11 cellular contexts compared by ENCODE assay signal in the genomic region with DNA sequence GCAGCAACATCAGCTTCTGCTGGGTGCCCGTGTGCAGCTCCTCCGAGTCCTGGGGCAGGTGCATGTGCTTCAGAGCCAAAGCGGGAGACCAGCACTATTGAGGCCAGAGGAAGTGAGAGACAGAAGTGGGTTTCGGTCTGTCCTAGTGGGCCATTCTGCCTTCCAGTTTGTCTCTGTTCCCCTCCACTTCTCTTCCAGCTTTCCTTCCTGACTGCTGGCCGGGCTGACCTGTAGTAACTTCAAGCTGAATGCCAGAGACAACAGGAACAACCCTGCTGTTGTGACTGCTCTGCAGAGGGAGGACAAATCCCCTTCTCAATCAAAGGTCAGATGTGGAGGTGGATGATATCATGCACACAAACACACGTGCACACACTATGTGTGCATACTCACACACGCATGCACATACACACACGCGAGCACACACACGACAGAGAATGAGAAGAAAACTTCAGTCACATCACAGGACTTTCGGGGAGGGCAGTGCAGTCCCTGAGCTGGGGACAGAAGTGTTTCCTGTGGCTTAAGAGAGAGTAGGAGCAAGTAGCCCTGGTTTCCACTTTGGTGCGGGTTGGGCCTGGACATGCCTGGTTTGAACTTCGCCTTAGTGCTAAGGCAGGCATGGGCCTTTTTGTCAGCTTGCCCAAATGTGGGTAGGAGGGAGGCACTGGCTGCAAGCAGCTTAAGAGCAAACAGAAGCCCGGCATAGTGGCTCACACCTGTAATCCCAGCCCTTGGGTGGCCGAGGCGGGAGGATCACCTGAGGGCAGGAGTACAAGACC. TPM values are rescaled to one million over a fixed set of nuclear protein-coding genes. Genes with fewer than 3 reads are reported as not detected.
A peak's percentile ranks its signal among the peaks of the same experiment; 100 is the strongest.
DNase-seq lines count a peak whose midpoint lies in the region; ATAC-seq and TF ChIP-seq lines count a peak whose summit lies in the region.
"Not testable (repeated sequence)": the region's sequence is repeated elsewhere in the genome, so short reads cannot be mapped to it uniquely, and the experiment has no call there.
"Had no signal": no experiment of that assay in that cellular context is flagged by ENCODE, and none has a peak within 500 bp of the region (broad histone marks: within the 10 kb centered on the region; RNA-seq: fewer than 3 reads in every experiment).

No MANE protein-coding gene starts in this region.

- POLR2A ChIA-PET in CD4-positive, alpha-beta T cell (lab: Charles Lee): not testable (repeated sequence)

- not testable (repeated sequence) for H3K9me3 ChIP-seq in CD4-positive, alpha-beta T cell (ENCODE audit: control insufficient read depth, low read length)

- H3K27ac ChIP-seq in CD4-positive, alpha-beta T cell (ENCODE audit: low read depth, low read length): not testable (repeated sequence)

- CTCF ChIA-PET in CD4-positive, alpha-beta T cell (lab: Charles Lee): interaction anchor here (0.6 kb wide), 1 partner anchor 18 kb away, joined by 3 read pairs; no protein-coding TSS in a partner anchor

- intact Hi-C loops in CD4-positive, alpha-beta T cell (cut with DNase I, micrococcal nuclease); activated T-helper 1 cell treated with anti-CD3 and anti-CD28 coated beads, Interleukin-12 subunit alpha, Interleukin-12 subunit beta, Interleukin-2, Interleukin-4 antibody, amounts not matched to agents 30 ng/mL and 10 ng/mL and 1 ng/mL, durations not matched to agents 14 hours and 24 hours and 36 hours (cut with micrococcal nuclease): not testable (repeated sequence)

- ATAC-seq in CD4-positive, alpha-beta T cell (ENCODE audit: poor library complexity): not testable (repeated sequence)
- ATAC-seq in GM19023 (IDR thresholded peaks at IDR 0.05; ENCODE audit: unreplicated experiment) (peak; percentile 93), GM21423 (IDR thresholded peaks at IDR 0.05; ENCODE audit: unreplicated experiment) (peak; percentile 94), HG02763 (IDR thresholded peaks at IDR 0.05; ENCODE audit: unreplicated experiment) (peak; percentile 88), HG03135 (IDR thresholded peaks at IDR 0.05; ENCODE audit: unreplicated experiment) (peak; percentile 82), memory B cell (ENCODE audit: low read depth) (peak; percentile 68)

- not testable (repeated sequence) for H3K27me3 Mint-ChIP-seq in CD4-positive, alpha-beta T cell; IgD-negative memory B cell; activated T-helper 1 cell treated with anti-CD3 and anti-CD28 coated beads, Interleukin-12 subunit alpha, Interleukin-12 subunit beta, Interleukin-2, Interleukin-4 antibody, amounts not matched to agents 30 ng/mL and 10 ng/mL and 1 ng/mL, durations not matched to agents 14 hours and 24 hours and 36 hours (ENCODE audit: insufficient read depth); memory B cell

- TF ChIP-seq CTCF in CD4-positive, alpha-beta T cell (IDR thresholded peaks at IDR 0.05): not testable (repeated sequence)

- H3K4me3 Mint-ChIP-seq in CD4-positive, alpha-beta T cell; activated T-helper 1 cell treated with anti-CD3 and anti-CD28 coated beads, Interleukin-12 subunit alpha, Interleukin-12 subunit beta, Interleukin-2, Interleukin-4 antibody, amounts not matched to agents 30 ng/mL and 10 ng/mL and 1 ng/mL, durations not matched to agents 14 hours and 24 hours and 36 hours; memory B cell: not testable (repeated sequence)
- peak overlapping the region in 2 of 4 donors; percentile 17 to 45 for H3K4me3 Mint-ChIP-seq in IgD-negative memory B cell

- peaks cover 62% of the 10 kb centered on the region for H3K36me3 Mint-ChIP-seq in CD4-positive, alpha-beta T cell (ENCODE audit: low read depth)
- not testable (repeated sequence) for H3K36me3 Mint-ChIP-seq in IgD-negative memory B cell
- H3K36me3 Mint-ChIP-seq in activated T-helper 1 cell treated with anti-CD3 and anti-CD28 coated beads, Interleukin-12 subunit alpha, Interleukin-12 subunit beta, Interleukin-2, Interleukin-4 antibody, amounts not matched to agents 30 ng/mL and 10 ng/mL and 1 ng/mL, durations not matched to agents 14 hours and 24 hours and 36 hours (ENCODE audit: low read depth): peaks cover 28% of the 10 kb centered on the region
- H3K36me3 Mint-ChIP-seq in memory B cell: peaks cover 24% of the 10 kb centered on the region

- H3K4me1 Mint-ChIP-seq in CD4-positive, alpha-beta T cell (ENCODE audit: low read depth); IgD-negative memory B cell: not testable (repeated sequence)
- H3K4me1 Mint-ChIP-seq in activated T-helper 1 cell treated with anti-CD3 and anti-CD28 coated beads, Interleukin-12 subunit alpha, Interleukin-12 subunit beta, Interleukin-2, Interleukin-4 antibody, amounts not matched to agents 30 ng/mL and 10 ng/mL and 1 ng/mL, durations not matched to agents 14 hours and 24 hours and 36 hours (ENCODE audit: low read depth): peaks cover 14% of the 10 kb centered on the region
- peaks cover 12% of the 10 kb centered on the region for H3K4me1 Mint-ChIP-seq in memory B cell

- DNase-seq in CD4-positive, alpha-beta T cell; activated T-helper 1 cell treated with anti-CD3 and anti-CD28 coated beads, Interleukin-12 subunit alpha, Interleukin-12 subunit beta, Interleukin-2, Interleukin-4 antibody, amounts not matched to agents 30 ng/mL and 10 ng/mL and 1 ng/mL, durations not matched to agents 14 hours and 24 hours and 36 hours (ENCODE audit: low spot score); memory B cell (ENCODE audit: low spot score in 2 of 2): not testable (repeated sequence)

- H3K9me3 Mint-ChIP-seq in CD4-positive, alpha-beta T cell; IgD-negative memory B cell; activated T-helper 1 cell treated with anti-CD3 and anti-CD28 coated beads, Interleukin-12 subunit alpha, Interleukin-12 subunit beta, Interleukin-2, Interleukin-4 antibody, amounts not matched to agents 30 ng/mL and 10 ng/mL and 1 ng/mL, durations not matched to agents 14 hours and 24 hours and 36 hours; memory B cell: not testable (repeated sequence)

- H3K27me3 ChIP-seq in CD4-positive, alpha-beta T cell (ENCODE audit: control insufficient read depth, insufficient read depth, low read length): not testable (repeated sequence)

- peak overlapping the region; percentile 17 for H3K27ac Mint-ChIP-seq in CD4-positive, alpha-beta T cell
- H3K27ac Mint-ChIP-seq in IgD-negative memory B cell (peak overlapping the region in 2 of 3 donors; percentile 23 to 46), memory B cell (peak overlapping the region; percentile 46)
- H3K27ac Mint-ChIP-seq in activated T-helper 1 cell treated with anti-CD3 and anti-CD28 coated beads, Interleukin-12 subunit alpha, Interleukin-12 subunit beta, Interleukin-2, Interleukin-4 antibody, amounts not matched to agents 30 ng/mL and 10 ng/mL and 1 ng/mL, durations not matched to agents 14 hours and 24 hours and 36 hours: peak overlapping the region; percentile 29

RNA-seq across cellular contexts. Expression of a gene that starts 11.6 kb away (rescaled TPM):
- total RNA-seq in CD4-positive, alpha-beta T cell: 10 to 100 TPM; 11.0 to 15.4 TPM
- polyA plus RNA-seq in IgD-negative memory B cell: 49.7 TPM
- 15.5 and 20.9 TPM in 2 replicates for total RNA-seq in activated T-helper 1 cell treated with anti-CD3 and anti-CD28 coated beads, Interleukin-12 subunit alpha, Interleukin-12 subunit beta, Interleukin-2, Interleukin-4 antibody, amounts not matched to agents 30 ng/mL and 10 ng/mL and 1 ng/mL, durations not matched to agents 14 hours and 24 hours and 36 hours

RNA-seq across cellular contexts. Expression of a gene that starts 16.9 kb away (rescaled TPM):
- total RNA-seq in CD4-positive, alpha-beta T cell: not detected
- polyA plus RNA-seq in IgD-negative memory B cell: 2.4 TPM
- 0.44 TPM in 1 of 2 replicates, not detected in the other for total RNA-seq in activated T-helper 1 cell treated with anti-CD3 and anti-CD28 coated beads, Interleukin-12 subunit alpha, Interleukin-12 subunit beta, Interleukin-2, Interleukin-4 antibody, amounts not matched to agents 30 ng/mL and 10 ng/mL and 1 ng/mL, durations not matched to agents 14 hours and 24 hours and 36 hours
- total RNA-seq: Daoy, HT-29, Right ventricle myocardium inferior had no signal
